In genomic region chrX:130628522-130628921, GRCh38 we compare ENCODE assay signal across 21 cellular contexts.
"Had no signal": no experiment of that assay in that cellular context is flagged by ENCODE, and none has a peak within 500 bp of the region (broad histone marks: within the 10 kb centered on the region; RNA-seq: fewer than 3 reads in every experiment).

No MANE protein-coding gene starts in this region.

- H3K27ac Mint-ChIP-seq: activated CD4-positive, alpha-beta memory T cell treated with anti-CD3 and anti-CD28 coated beads, Interleukin-2, amount 10 ng/mL, durations not matched to agents 7 days and 5 days; activated CD4-positive, alpha-beta T cell treated with anti-CD3 and anti-CD28 coated beads, Interleukin-2, amount 10 ng/mL, durations not matched to agents 7 days and 5 days; activated naive CD8-positive, alpha-beta T cell treated with anti-CD3 and anti-CD28 coated beads for 36 hours; activated T-cell treated with anti-CD3 and anti-CD28 coated beads, Interleukin-2, amount 50 U/mL, for 72 hours; activated T-helper 2 cell treated with anti-CD3 and anti-CD28 coated beads, Interferon-gamma antibody, Interleukin-2, Interleukin-4, amounts not matched to agents 10 μg/mL and 5 μg/mL and 100 μg/mL, durations not matched to agents 14 hours and 24 hours and 36 hours; T-helper 17 cell had no signal

- ATAC-seq: activated T-cell treated with anti-CD3 and anti-CD28 coated beads, Interleukin-2, amount 50 U/mL, for 72 hours; PC-3; T-helper 17 cell had no signal

- H3K9me3 Mint-ChIP-seq: activated CD4-positive, alpha-beta memory T cell treated with anti-CD3 and anti-CD28 coated beads, Interleukin-2, amount 10 ng/mL, durations not matched to agents 7 days and 5 days; activated CD4-positive, alpha-beta T cell treated with anti-CD3 and anti-CD28 coated beads, Interleukin-2, amount 10 ng/mL, durations not matched to agents 7 days and 5 days; activated naive CD4-positive, alpha-beta T cell treated with anti-CD3 and anti-CD28 coated beads, Interleukin-2, amount 10 ng/mL, durations not matched to agents 7 days and 5 days; activated naive CD8-positive, alpha-beta T cell treated with anti-CD3 and anti-CD28 coated beads for 36 hours; activated T-cell treated with anti-CD3 and anti-CD28 coated beads, Interleukin-2, amount 50 U/mL, for 72 hours; activated T-helper 2 cell treated with anti-CD3 and anti-CD28 coated beads, Interferon-gamma antibody, Interleukin-2, Interleukin-4, amounts not matched to agents 10 μg/mL and 5 μg/mL and 100 μg/mL, durations not matched to agents 14 hours and 24 hours and 36 hours had no signal

- H3K27me3 ChIP-seq: MG63 had no signal

- DNase-seq: activated CD4-positive, alpha-beta memory T cell treated with anti-CD3 and anti-CD28 coated beads, Interleukin-2, amount 10 ng/mL, durations not matched to agents 7 days and 5 days; activated CD4-positive, alpha-beta T cell treated with anti-CD3 and anti-CD28 coated beads, Interleukin-2, amount 10 ng/mL, durations not matched to agents 7 days and 5 days; activated CD4-positive, CD25-positive, alpha-beta regulatory T cell; activated CD8-positive, alpha-beta memory T cell treated with anti-CD3 and anti-CD28 coated beads, Interleukin-2, amount 50 U/mL, for 4 hours; activated gamma-delta T cell treated with Interleukin-2 at 50 U/mL for 16 hours; activated naive CD4-positive, alpha-beta T cell treated with anti-CD3 and anti-CD28 coated beads, Interleukin-2, amount 10 ng/mL, durations not matched to agents 7 days and 5 days; activated naive CD8-positive, alpha-beta T cell treated with anti-CD3 and anti-CD28 coated beads for 36 hours; activated T-cell treated with anti-CD3 and anti-CD28 coated beads, Interleukin-2, amount 50 U/mL, for 72 hours; MG63; MV-4-11; NCI-H1092 treated with DMSO at 0.1 percent for 48 hours; NCI-H1417 treated with DMSO at 0.1 percent for 48 hours; NCI-H1694; NCI-H2029 treated with DMSO at 0.1 percent for 48 hours; NCI-H446; NCI-H524; PC-3; SHP77; T-helper 17 cell; T-helper 9 cell had no signal

- H3K36me3 ChIP-seq: MG63 had no signal

- H3K27me3 Mint-ChIP-seq: activated CD4-positive, alpha-beta memory T cell treated with anti-CD3 and anti-CD28 coated beads, Interleukin-2, amount 10 ng/mL, durations not matched to agents 7 days and 5 days; activated CD4-positive, alpha-beta T cell treated with anti-CD3 and anti-CD28 coated beads, Interleukin-2, amount 10 ng/mL, durations not matched to agents 7 days and 5 days; activated naive CD4-positive, alpha-beta T cell treated with anti-CD3 and anti-CD28 coated beads, Interleukin-2, amount 10 ng/mL, durations not matched to agents 7 days and 5 days; activated naive CD8-positive, alpha-beta T cell treated with anti-CD3 and anti-CD28 coated beads for 36 hours; T-helper 17 cell had no signal

- H3K4me1 Mint-ChIP-seq: activated CD4-positive, alpha-beta memory T cell treated with anti-CD3 and anti-CD28 coated beads, Interleukin-2, amount 10 ng/mL, durations not matched to agents 7 days and 5 days; activated CD4-positive, alpha-beta T cell treated with anti-CD3 and anti-CD28 coated beads, Interleukin-2, amount 10 ng/mL, durations not matched to agents 7 days and 5 days; activated naive CD4-positive, alpha-beta T cell treated with anti-CD3 and anti-CD28 coated beads, Interleukin-2, amount 10 ng/mL, durations not matched to agents 7 days and 5 days; activated naive CD8-positive, alpha-beta T cell treated with anti-CD3 and anti-CD28 coated beads for 36 hours; T-helper 17 cell had no signal

- H3K9me3 ChIP-seq: MG63 had no signal

- H3K4me3 Mint-ChIP-seq: activated CD4-positive, alpha-beta memory T cell treated with anti-CD3 and anti-CD28 coated beads, Interleukin-2, amount 10 ng/mL, durations not matched to agents 7 days and 5 days; activated CD4-positive, alpha-beta T cell treated with anti-CD3 and anti-CD28 coated beads, Interleukin-2, amount 10 ng/mL, durations not matched to agents 7 days and 5 days; activated naive CD4-positive, alpha-beta T cell treated with anti-CD3 and anti-CD28 coated beads, Interleukin-2, amount 10 ng/mL, durations not matched to agents 7 days and 5 days; activated naive CD8-positive, alpha-beta T cell treated with anti-CD3 and anti-CD28 coated beads for 36 hours; activated T-cell treated with anti-CD3 and anti-CD28 coated beads, Interleukin-2, amount 50 U/mL, for 72 hours; T-helper 17 cell had no signal

- H3K4me3 ChIP-seq: MG63 had no signal
